In genomic region chr14:54902143-54902520, GRCh38 we compare ENCODE assay signal across 8 cellular contexts. TPM values are rescaled to one million over a fixed set of nuclear protein-coding genes. Genes with fewer than 3 reads are reported as not detected.
DNase-seq lines count a peak whose midpoint lies in the region; ATAC-seq, FAIRE-seq and TF ChIP-seq lines count a peak whose summit lies in the region.

No MANE protein-coding gene starts in this region.

- H3K27me3 ChIP-seq in gastroesophageal sphincter: peaks cover 7% of the 10 kb centered on the region
- no peaks in the 10 kb centered on the region for H3K27me3 ChIP-seq in pancreas

- DNase-seq in DMS 273 treated with DMSO at 0.1 percent for 48 hours (lab: John Stamatoyannopoulos, UW) (peak; percentile 45), GM20000 (ENCODE audit: low spot score) (peak; percentile 72), HK-2 (ENCODE audit: unreplicated experiment) (peak; percentile 74), RKO (ENCODE audit: low spot score) (peak; percentile 84), pancreas (peak; percentile 68 to 90 (median 78)), type B pancreatic cell (ENCODE audit: extremely low spot score, unreplicated experiment) (peak; percentile 76)
- peak; percentile 76 for DNase-seq in activated effector memory CD4-positive, alpha-beta T cell treated with Interleukin-2 at 50 U/mL for 16 hours

- no peaks in the 10 kb centered on the region for H3K36me3 Mint-ChIP-seq in type B pancreatic cell

- peak; percentile 80 for ATAC-seq in gastroesophageal sphincter
- ATAC-seq in pancreas: peak; percentile 69 to 78 (median 73)

- TF ChIP-seq EP300 in gastroesophageal sphincter (IDR thresholded peaks at IDR 0.05): no peak

- peak overlapping the region; percentile 89 for H3K4me3 Mint-ChIP-seq in type B pancreatic cell

- peaks cover 0 to 22% (median 0%) of the 10 kb centered on the region in 3 donors for H3K4me1 ChIP-seq in gastroesophageal sphincter
- H3K4me1 ChIP-seq in pancreas: no peaks in the 10 kb centered on the region

- H3K27me3 Mint-ChIP-seq in type B pancreatic cell: peaks cover 32% of the 10 kb centered on the region

- no peak overlapping the region for H3K27ac Mint-ChIP-seq in type B pancreatic cell

- no peak for FAIRE-seq in pancreas (lab: Jason Lieb, UNC)

- no peak for TF ChIP-seq POLR2A in gastroesophageal sphincter (IDR thresholded peaks at IDR 0.05)

- no CpG with 5 or more reads among the region's 37 CpGs for WGBS in gastroesophageal sphincter (ENCODE audit: low coverage in 1 of 2), 2 donors
- 0% methylated on average over 33 to 37 of the region's 37 CpGs for WGBS in pancreas, 2 donors

- no peaks in the 10 kb centered on the region for H3K36me3 ChIP-seq in gastroesophageal sphincter
- H3K36me3 ChIP-seq in pancreas: no peaks in the 10 kb centered on the region

- no peaks in the 10 kb centered on the region for H3K9me3 ChIP-seq in gastroesophageal sphincter
- H3K9me3 ChIP-seq in pancreas: no peaks in the 10 kb centered on the region

- H3K4me1 Mint-ChIP-seq in type B pancreatic cell (ENCODE audit: unreplicated experiment): peaks cover 8% of the 10 kb centered on the region

- peak overlapping the region; percentile 68 to 89 for H3K4me3 ChIP-seq in gastroesophageal sphincter
- peak overlapping the region; percentile 68 to 91 (median 87) for H3K4me3 ChIP-seq in pancreas

- no peaks in the 10 kb centered on the region for H3K9me3 Mint-ChIP-seq in type B pancreatic cell

- TF ChIP-seq CTCF in GM20000 (IDR thresholded peaks at IDR 0.05; ENCODE audit: extremely low read depth, missing control alignments) (no peak), gastroesophageal sphincter (IDR thresholded peaks at IDR 0.05) (no peak), pancreas (IDR thresholded peaks at IDR 0.05) (no peak), type B pancreatic cell (conservative IDR thresholded peaks at IDR 0.05) (peak; percentile 14)

- H3K27ac ChIP-seq in gastroesophageal sphincter (peak overlapping the region in 3 of 4 donors; percentile 81 to 83 (median 81)), pancreas (peak overlapping the region; percentile 87 to 93 (median 92))

- intact Hi-C loops in pancreas (cut with DNase I): no loop called here

RNA-seq across cellular contexts. Expression of gene GCH1, which starts 0.5 kb away (rescaled TPM):
- total RNA-seq in gastroesophageal sphincter (1 to 10 TPM; 2.2 to 5.0 (median 3.7) TPM), pancreas (10 to 100 TPM in 1 of 6 donors, 1 to 10 TPM in 5; 3.4 to 16.2 (median 6.0) TPM), type B pancreatic cell (ENCODE audit: low replicate concordance) (18.2 and 29.6 TPM in 2 replicates)
- polyA plus RNA-seq in pancreas: 10 to 100 TPM in 1 of 2 donors, 1 to 10 TPM in 1; 7.9 to 42.6 TPM

Comparison
In these comparisons a context has a peak if more than half of its experiments do, and no peak if none do; other contexts are left out.
1. Peak in every context shown above with its lines: DNase-seq, ATAC-seq, H3K4me3 ChIP-seq and H3K27ac ChIP-seq.